24 cellular contexts compared by ENCODE assay signal in the genomic region with DNA sequence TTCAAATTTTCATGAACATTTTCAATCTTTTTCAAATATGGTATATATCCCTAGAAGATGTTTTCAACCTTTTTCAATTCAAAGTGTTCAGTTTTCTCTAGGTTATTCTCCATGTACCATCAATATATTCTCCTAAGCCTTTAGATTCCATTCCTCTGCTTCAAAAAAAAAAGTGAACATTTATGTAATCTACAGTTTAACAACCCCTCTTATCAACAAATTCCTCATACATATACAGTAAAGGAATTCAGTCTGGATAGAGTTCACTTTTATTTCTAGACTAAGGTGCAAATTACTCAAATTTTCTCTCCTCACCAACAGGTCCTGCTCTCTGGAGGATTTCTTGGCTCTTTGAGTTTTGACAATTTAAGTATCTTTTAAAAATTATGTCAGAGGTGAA.
"Had no signal": no experiment of that assay in that cellular context is flagged by ENCODE, and none has a peak within 500 bp of the region (broad histone marks: within the 10 kb centered on the region; RNA-seq: fewer than 3 reads in every experiment).

No MANE protein-coding gene starts in this region.

- H3K27me3 Mint-ChIP-seq: naive B cell; progenitor cell of endocrine pancreas; stimulated activated naive CD8-positive, alpha-beta T cell treated with anti-CD3 and anti-CD28 coated beads, Interleukin-15, Interleukin-2, amounts not matched to agents 100 ng/mL and 50 ng/mL, for 24 hours; type B pancreatic cell had no signal

- H3K27me3 ChIP-seq: left lung, ovary, spleen, suprapubic skin, tibial nerve, uterus had no signal

- H3K27ac Mint-ChIP-seq: naive B cell; natural killer cell; progenitor cell of endocrine pancreas; stimulated activated effector memory CD8-positive, alpha-beta T cell treated with anti-CD3 and anti-CD28 coated beads, Interleukin-12 subunit alpha, Interleukin-12 subunit beta, amount 100 ng/mL, for 72 hours; stimulated activated naive CD8-positive, alpha-beta T cell treated with anti-CD3 and anti-CD28 coated beads, Interleukin-15, Interleukin-2, amounts not matched to agents 100 ng/mL and 50 ng/mL, for 24 hours; type B pancreatic cell had no signal

- H3K4me3 ChIP-seq: left lung, lower lobe of right lung, ovary, skin epidermis, spleen, suprapubic skin, thoracic aorta, tibial nerve, uterus had no signal

- H3K4me3 Mint-ChIP-seq: immature natural killer cell; naive B cell; natural killer cell; stimulated activated effector memory CD8-positive, alpha-beta T cell treated with anti-CD3 and anti-CD28 coated beads, Interleukin-12 subunit alpha, Interleukin-12 subunit beta, amount 100 ng/mL, for 72 hours; stimulated activated naive CD8-positive, alpha-beta T cell treated with anti-CD3 and anti-CD28 coated beads, Interleukin-15, Interleukin-2, amounts not matched to agents 100 ng/mL and 50 ng/mL, for 24 hours; type B pancreatic cell had no signal

- H3K9me3 ChIP-seq: left lung, lower lobe of right lung, ovary, suprapubic skin, thoracic aorta, tibial nerve, uterus had no signal

- H3K9me3 Mint-ChIP-seq: type B pancreatic cell had no signal

- ATAC-seq: left colon; left lung; lower lobe of right lung; natural killer cell; right cardiac atrium; stimulated activated effector memory CD8-positive, alpha-beta T cell treated with anti-CD3 and anti-CD28 coated beads, Interleukin-12 subunit alpha, Interleukin-12 subunit beta, amount 100 ng/mL, for 72 hours had no signal

- H3K4me1 Mint-ChIP-seq: immature natural killer cell; stimulated activated effector memory CD8-positive, alpha-beta T cell treated with anti-CD3 and anti-CD28 coated beads, Interleukin-12 subunit alpha, Interleukin-12 subunit beta, amount 100 ng/mL, for 72 hours had no signal

- H3K4me1 ChIP-seq: left lung, lower lobe of right lung, spleen, suprapubic skin, uterus had no signal

- DNase-seq: hypothalamus; immature natural killer cell; kidney; left colon; left lung; lower lobe of right lung; mammary epithelial cell; mesenchymal stem cell; naive B cell; natural killer cell; ovary; right cardiac atrium; spleen; stimulated activated CD4-positive, alpha-beta T cell treated with anti-CD3 and anti-CD28 coated beads, Interleukin-4, amount 100 ng/mL, for 24 hours; stimulated activated naive CD4-positive, alpha-beta T cell; uterus had no signal

- H3K36me3 ChIP-seq: left lung, ovary, suprapubic skin, thoracic aorta, uterus had no signal

- H3K36me3 Mint-ChIP-seq: natural killer cell; stimulated activated effector memory CD8-positive, alpha-beta T cell treated with anti-CD3 and anti-CD28 coated beads, Interleukin-12 subunit alpha, Interleukin-12 subunit beta, amount 100 ng/mL, for 72 hours had no signal
